1 cellular context compared by ENCODE assay signal in genomic region chr19:58317481-58318072, GRCh38.
TF ChIP-seq lines count a peak whose summit lies in the region.

No MANE protein-coding gene starts in this region.

TF ChIP-seq in A549, 52 proteins besides CTCF, POLR2A, EP300 and RAD21 (continued from another document):
- TF ChIP-seq REST (IDR thresholded peaks at IDR 0.05), result peak; percentile 94
- no peak for TF ChIP-seq KDM1A (IDR thresholded peaks at IDR 0.05; ENCODE audit: low read depth)
- TF ChIP-seq HDAC2 (IDR thresholded peaks at IDR 0.05), result no peak
- TF ChIP-seq MAFK (IDR thresholded peaks at IDR 0.05; ENCODE audit: partially characterized antibody), result no peak
